ENCODE assay signal across 1 cellular context in the genomic region with DNA sequence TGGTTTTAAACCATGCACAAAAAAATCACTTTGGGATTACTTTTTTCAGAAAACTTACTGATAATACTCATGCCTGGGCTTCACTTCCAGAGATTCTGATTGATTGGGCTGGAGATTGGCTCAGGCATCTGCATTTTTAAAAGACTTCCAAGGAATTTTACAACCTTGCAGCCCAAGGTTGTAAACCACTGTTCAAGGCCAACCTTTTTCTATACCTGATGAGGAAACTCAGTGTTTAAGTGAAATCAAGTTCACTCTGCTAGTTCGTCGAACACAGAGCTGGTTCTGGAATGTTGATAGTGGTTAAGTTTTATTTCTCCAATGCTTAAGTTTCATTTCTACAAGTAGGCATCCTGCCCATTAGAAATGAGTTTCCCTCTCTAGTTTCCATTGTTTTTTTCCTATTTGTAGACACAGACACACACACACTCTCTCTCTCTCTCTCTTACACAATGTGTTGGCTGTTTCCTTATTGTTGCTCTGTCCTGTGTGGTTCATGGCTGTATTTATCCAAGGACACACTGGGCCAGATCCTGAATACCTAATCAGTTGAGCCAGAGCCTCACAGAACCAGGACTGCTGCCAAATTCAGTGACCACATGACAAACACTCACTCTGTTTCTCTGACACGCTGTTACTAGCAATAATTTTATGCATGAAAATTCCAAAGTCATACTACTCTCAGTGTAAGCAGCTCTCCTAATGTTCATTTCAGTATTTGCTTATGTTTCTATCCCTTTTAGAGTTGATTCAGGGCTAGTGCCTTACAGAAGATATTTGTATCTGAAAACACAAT.
TF ChIP-seq lines count a peak whose summit lies in the region.

No MANE protein-coding gene starts in this region.

TF ChIP-seq in HepG2, 621 proteins besides CTCF, POLR2A, EP300 and RAD21 (continued from another document and continues in another):
- TF ChIP-seq, protein P1, sequence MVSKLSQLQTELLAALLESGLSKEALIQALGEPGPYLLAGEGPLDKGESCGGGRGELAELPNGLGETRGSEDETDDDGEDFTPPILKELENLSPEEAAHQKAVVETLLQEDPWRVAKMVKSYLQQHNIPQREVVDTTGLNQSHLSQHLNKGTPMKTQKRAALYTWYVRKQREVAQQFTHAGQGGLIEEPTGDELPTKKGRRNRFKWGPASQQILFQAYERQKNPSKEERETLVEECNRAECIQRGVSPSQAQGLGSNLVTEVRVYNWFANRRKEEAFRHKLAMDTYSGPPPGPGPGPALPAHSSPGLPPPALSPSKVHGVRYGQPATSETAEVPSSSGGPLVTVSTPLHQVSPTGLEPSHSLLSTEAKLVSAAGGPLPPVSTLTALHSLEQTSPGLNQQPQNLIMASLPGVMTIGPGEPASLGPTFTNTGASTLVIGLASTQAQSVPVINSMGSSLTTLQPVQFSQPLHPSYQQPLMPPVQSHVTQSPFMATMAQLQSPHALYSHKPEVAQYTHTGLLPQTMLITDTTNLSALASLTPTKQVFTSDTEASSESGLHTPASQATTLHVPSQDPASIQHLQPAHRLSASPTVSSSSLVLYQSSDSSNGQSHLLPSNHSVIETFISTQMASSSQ (IDR thresholded peaks at IDR 0.05; ENCODE audit: low read depth), result peak; percentile 55; the same call in 1 of the 2 replicates
- TF ChIP-seq, protein P1 (CRISPR knock-in tag; IDR thresholded peaks at IDR 0.05; ENCODE audit: borderline replicate concordance), result no peak; the same call in 1 of the 2 replicates
- TF ChIP-seq ZNF841 (CRISPR knock-in tag; IDR thresholded peaks at IDR 0.05; ENCODE audit: borderline replicate concordance) (no peak), ZSCAN9 (CRISPR knock-in tag; IDR thresholded peaks at IDR 0.05; ENCODE audit: borderline replicate concordance) (peak; percentile 81; the same call in 1 of the 2 replicates), SOX13 (IDR thresholded peaks at IDR 0.05) (peak; percentile 100), SOX13 (CRISPR knock-in tag; conservative IDR thresholded peaks at IDR 0.05 in 1 of 2, IDR thresholded peaks at IDR 0.05 in 1 of 2) (peak in 1 of 2 experiments; percentile 100; a peak in 2 of 4 replicates), SNAPC2 (CRISPR knock-in tag; IDR thresholded peaks at IDR 0.05) (0 out of 2 replicates have a peak, but pooled peaks have one; percentile 31), ZNF12 (CRISPR knock-in tag; IDR thresholded peaks at IDR 0.05) (peak; percentile 90), SALL1 (CRISPR knock-in tag; IDR thresholded peaks at IDR 0.05) (peak; percentile 52; the same call in 1 of the 2 replicates), KMT2A (CRISPR knock-in tag; IDR thresholded peaks at IDR 0.05) (no peak; the same call in 1 of the 2 replicates), ATM (IDR thresholded peaks at IDR 0.05; ENCODE audit: borderline replicate concordance) (no peak), BCL6 (CRISPR knock-in tag; IDR thresholded peaks at IDR 0.05) (peak; percentile 90), STAG1 (CRISPR knock-in tag; IDR thresholded peaks at IDR 0.05) (no peak), ZFP90 (CRISPR knock-in tag; IDR thresholded peaks at IDR 0.05; ENCODE audit: borderline replicate concordance) (no peak), ZNF468 (CRISPR knock-in tag; IDR thresholded peaks at IDR 0.05) (no peak), ZNF101 (CRISPR knock-in tag; IDR thresholded peaks at IDR 0.05; ENCODE audit: borderline replicate concordance, low read depth) (no peak), ARNTL (CRISPR knock-in tag; IDR thresholded peaks at IDR 0.05) (no peak), KAT7 (CRISPR knock-in tag; IDR thresholded peaks at IDR 0.05; ENCODE audit: borderline replicate concordance) (0 out of 2 replicates have a peak, but pooled peaks have one; percentile 38), SAP130 (CRISPR knock-in tag; IDR thresholded peaks at IDR 0.05; ENCODE audit: low read depth) (peak; percentile 86), PHF21A (CRISPR knock-in tag; IDR thresholded peaks at IDR 0.05) (peak; percentile 92), CREB1 (IDR thresholded peaks at IDR 0.05) (no peak), CREB1 (CRISPR knock-in tag; IDR thresholded peaks at IDR 0.05) (peak; percentile 47; the same call in 1 of the 2 replicates), HDAC2 (CRISPR knock-in tag; IDR thresholded peaks at IDR 0.05) (peak; percentile 89), SKI (IDR thresholded peaks at IDR 0.05; ENCODE audit: partially characterized antibody) (peak; percentile 95), MBNL3 (CRISPR knock-in tag; conservative IDR thresholded peaks at IDR 0.05) (0 out of 2 replicates have a peak, but pooled peaks have one; percentile 25), PPARG (CRISPR knock-in tag; conservative IDR thresholded peaks at IDR 0.05) (peak; percentile 86), ZBTB38 (CRISPR knock-in tag; IDR thresholded peaks at IDR 0.05) (no peak), HNRNPK (IDR thresholded peaks at IDR 0.05; ENCODE audit: low read depth, low read length, poor library complexity, severe bottlenecking) (no peak), MAFF (IDR thresholded peaks at IDR 0.05; ENCODE audit: low read depth, low read length) (no peak; the same call in 1 of the 2 replicates), DMAP1 (CRISPR knock-in tag; IDR thresholded peaks at IDR 0.05) (peak; percentile 40; the same call in 1 of the 2 replicates), ZNF292 (CRISPR knock-in tag; IDR thresholded peaks at IDR 0.05; ENCODE audit: borderline replicate concordance, low read depth) (peak; percentile 80; the same call in 1 of the 2 replicates)
- TF ChIP-seq, protein P2, sequence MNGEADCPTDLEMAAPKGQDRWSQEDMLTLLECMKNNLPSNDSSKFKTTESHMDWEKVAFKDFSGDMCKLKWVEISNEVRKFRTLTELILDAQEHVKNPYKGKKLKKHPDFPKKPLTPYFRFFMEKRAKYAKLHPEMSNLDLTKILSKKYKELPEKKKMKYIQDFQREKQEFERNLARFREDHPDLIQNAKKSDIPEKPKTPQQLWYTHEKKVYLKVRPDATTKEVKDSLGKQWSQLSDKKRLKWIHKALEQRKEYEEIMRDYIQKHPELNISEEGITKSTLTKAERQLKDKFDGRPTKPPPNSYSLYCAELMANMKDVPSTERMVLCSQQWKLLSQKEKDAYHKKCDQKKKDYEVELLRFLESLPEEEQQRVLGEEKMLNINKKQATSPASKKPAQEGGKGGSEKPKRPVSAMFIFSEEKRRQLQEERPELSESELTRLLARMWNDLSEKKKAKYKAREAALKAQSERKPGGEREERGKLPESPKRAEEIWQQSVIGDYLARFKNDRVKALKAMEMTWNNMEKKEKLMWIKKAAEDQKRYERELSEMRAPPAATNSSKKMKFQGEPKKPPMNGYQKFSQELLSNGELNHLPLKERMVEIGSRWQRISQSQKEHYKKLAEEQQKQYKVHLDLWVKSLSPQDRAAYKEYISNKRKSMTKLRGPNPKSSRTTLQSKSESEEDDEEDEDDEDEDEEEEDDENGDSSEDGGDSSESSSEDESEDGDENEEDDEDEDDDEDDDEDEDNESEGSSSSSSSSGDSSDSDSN (CRISPR knock-in tag; IDR thresholded peaks at IDR 0.05), result peak; percentile 48; the same call in 1 of the 2 replicates
- TF ChIP-seq, protein P3, sequence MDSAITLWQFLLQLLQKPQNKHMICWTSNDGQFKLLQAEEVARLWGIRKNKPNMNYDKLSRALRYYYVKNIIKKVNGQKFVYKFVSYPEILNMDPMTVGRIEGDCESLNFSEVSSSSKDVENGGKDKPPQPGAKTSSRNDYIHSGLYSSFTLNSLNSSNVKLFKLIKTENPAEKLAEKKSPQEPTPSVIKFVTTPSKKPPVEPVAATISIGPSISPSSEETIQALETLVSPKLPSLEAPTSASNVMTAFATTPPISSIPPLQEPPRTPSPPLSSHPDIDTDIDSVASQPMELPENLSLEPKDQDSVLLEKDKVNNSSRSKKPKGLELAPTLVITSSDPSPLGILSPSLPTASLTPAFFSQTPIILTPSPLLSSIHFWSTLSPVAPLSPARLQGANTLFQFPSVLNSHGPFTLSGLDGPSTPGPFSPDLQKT (CRISPR knock-in tag; IDR thresholded peaks at IDR 0.05; ENCODE audit: borderline replicate concordance), result no peak
- TF ChIP-seq, protein P4, sequence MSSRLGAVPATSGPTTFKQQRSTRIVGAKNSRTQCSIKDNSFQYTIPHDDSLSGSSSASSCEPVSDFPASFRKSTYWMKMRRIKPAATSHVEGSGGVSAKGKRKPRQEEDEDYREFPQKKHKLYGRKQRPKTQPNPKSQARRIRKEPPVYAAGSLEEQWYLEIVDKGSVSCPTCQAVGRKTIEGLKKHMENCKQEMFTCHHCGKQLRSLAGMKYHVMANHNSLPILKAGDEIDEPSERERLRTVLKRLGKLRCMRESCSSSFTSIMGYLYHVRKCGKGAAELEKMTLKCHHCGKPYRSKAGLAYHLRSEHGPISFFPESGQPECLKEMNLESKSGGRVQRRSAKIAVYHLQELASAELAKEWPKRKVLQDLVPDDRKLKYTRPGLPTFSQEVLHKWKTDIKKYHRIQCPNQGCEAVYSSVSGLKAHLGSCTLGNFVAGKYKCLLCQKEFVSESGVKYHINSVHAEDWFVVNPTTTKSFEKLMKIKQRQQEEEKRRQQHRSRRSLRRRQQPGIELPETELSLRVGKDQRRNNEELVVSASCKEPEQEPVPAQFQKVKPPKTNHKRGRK (CRISPR knock-in tag; IDR thresholded peaks at IDR 0.05), result 0 out of 2 replicates have a peak, but pooled peaks have one; percentile 51
- TF ChIP-seq, protein P5, sequence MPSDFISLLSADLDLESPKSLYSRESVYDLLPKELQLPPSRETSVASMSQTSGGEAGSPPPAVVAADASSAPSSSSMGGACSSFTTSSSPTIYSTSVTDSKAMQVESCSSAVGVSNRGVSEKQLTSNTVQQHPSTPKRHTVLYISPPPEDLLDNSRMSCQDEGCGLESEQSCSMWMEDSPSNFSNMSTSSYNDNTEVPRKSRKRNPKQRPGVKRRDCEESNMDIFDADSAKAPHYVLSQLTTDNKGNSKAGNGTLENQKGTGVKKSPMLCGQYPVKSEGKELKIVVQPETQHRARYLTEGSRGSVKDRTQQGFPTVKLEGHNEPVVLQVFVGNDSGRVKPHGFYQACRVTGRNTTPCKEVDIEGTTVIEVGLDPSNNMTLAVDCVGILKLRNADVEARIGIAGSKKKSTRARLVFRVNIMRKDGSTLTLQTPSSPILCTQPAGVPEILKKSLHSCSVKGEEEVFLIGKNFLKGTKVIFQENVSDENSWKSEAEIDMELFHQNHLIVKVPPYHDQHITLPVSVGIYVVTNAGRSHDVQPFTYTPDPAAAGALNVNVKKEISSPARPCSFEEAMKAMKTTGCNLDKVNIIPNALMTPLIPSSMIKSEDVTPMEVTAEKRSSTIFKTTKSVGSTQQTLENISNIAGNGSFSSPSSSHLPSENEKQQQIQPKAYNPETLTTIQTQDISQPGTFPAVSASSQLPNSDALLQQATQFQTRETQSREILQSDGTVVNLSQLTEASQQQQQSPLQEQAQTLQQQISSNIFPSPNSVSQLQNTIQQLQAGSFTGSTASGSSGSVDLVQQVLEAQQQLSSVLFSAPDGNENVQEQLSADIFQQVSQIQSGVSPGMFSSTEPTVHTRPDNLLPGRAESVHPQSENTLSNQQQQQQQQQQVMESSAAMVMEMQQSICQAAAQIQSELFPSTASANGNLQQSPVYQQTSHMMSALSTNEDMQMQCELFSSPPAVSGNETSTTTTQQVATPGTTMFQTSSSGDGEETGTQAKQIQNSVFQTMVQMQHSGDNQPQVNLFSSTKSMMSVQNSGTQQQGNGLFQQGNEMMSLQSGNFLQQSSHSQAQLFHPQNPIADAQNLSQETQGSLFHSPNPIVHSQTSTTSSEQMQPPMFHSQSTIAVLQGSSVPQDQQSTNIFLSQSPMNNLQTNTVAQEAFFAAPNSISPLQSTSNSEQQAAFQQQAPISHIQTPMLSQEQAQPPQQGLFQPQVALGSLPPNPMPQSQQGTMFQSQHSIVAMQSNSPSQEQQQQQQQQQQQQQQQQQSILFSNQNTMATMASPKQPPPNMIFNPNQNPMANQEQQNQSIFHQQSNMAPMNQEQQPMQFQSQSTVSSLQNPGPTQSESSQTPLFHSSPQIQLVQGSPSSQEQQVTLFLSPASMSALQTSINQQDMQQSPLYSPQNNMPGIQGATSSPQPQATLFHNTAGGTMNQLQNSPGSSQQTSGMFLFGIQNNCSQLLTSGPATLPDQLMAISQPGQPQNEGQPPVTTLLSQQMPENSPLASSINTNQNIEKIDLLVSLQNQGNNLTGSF (CRISPR knock-in tag; IDR thresholded peaks at IDR 0.05), result no peak
- TF ChIP-seq, protein P6, sequence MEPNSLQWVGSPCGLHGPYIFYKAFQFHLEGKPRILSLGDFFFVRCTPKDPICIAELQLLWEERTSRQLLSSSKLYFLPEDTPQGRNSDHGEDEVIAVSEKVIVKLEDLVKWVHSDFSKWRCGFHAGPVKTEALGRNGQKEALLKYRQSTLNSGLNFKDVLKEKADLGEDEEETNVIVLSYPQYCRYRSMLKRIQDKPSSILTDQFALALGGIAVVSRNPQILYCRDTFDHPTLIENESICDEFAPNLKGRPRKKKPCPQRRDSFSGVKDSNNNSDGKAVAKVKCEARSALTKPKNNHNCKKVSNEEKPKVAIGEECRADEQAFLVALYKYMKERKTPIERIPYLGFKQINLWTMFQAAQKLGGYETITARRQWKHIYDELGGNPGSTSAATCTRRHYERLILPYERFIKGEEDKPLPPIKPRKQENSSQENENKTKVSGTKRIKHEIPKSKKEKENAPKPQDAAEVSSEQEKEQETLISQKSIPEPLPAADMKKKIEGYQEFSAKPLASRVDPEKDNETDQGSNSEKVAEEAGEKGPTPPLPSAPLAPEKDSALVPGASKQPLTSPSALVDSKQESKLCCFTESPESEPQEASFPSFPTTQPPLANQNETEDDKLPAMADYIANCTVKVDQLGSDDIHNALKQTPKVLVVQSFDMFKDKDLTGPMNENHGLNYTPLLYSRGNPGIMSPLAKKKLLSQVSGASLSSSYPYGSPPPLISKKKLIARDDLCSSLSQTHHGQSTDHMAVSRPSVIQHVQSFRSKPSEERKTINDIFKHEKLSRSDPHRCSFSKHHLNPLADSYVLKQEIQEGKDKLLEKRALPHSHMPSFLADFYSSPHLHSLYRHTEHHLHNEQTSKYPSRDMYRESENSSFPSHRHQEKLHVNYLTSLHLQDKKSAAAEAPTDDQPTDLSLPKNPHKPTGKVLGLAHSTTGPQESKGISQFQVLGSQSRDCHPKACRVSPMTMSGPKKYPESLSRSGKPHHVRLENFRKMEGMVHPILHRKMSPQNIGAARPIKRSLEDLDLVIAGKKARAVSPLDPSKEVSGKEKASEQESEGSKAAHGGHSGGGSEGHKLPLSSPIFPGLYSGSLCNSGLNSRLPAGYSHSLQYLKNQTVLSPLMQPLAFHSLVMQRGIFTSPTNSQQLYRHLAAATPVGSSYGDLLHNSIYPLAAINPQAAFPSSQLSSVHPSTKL (CRISPR knock-in tag; IDR thresholded peaks at IDR 0.05), result peak; percentile 97
